In genomic region chr2:134738150-134738865, GRCh38 we compare ENCODE assay signal across 21 cellular contexts. TPM values are rescaled to one million over a fixed set of nuclear protein-coding genes. Genes with fewer than 3 reads are reported as not detected.
DNase-seq lines count a peak whose midpoint lies in the region; ATAC-seq, FAIRE-seq and TF ChIP-seq lines count a peak whose summit lies in the region.
"Had no signal": no experiment of that assay in that cellular context is flagged by ENCODE, and none has a peak within 500 bp of the region (broad histone marks: within the 10 kb centered on the region; RNA-seq: fewer than 3 reads in every experiment).

No MANE protein-coding gene starts in this region.

- 0% methylated on average over 2 of the region's 2 CpGs for WGBS in HepG2 (ENCODE audit: low lambda C conversion rate)
- WGBS in right lobe of liver (ENCODE audit: insufficient coverage, low coverage, low lambda C conversion rate, missing lambda C conversion rate): 64% methylated on average over 1 of the region's 2 CpGs

- peak overlapping the region; percentile 97 for H3K27ac Mint-ChIP-seq in activated B cell treated with CpG ODN at 0.5 μM for 24 hours
- H3K27ac Mint-ChIP-seq: activated naive CD4-positive, alpha-beta T cell treated with anti-CD3 and anti-CD28 coated beads, Interleukin-2, amount 50 U/mL, for 24 hours; activated T-cell treated with anti-CD3 and anti-CD28 coated beads, Interleukin-2, amount 50 U/mL, for 72 hours; endodermal cell had no signal

- TF ChIP-seq EP300 in HepG2 (IDR thresholded peaks at IDR 0.05; ENCODE audit: low read depth in 2 of 2, low read length in 2 of 2): no peak
- TF ChIP-seq EP300 in HepG2 (CRISPR knock-in tag; IDR thresholded peaks at IDR 0.05; ENCODE audit: borderline replicate concordance): no peak

- no peaks in the 10 kb centered on the region for H3K36me3 Mint-ChIP-seq in activated B cell treated with CpG ODN at 0.5 μM for 24 hours (ENCODE audit: low read depth)
- H3K36me3 Mint-ChIP-seq: activated naive CD4-positive, alpha-beta T cell treated with anti-CD3 and anti-CD28 coated beads, Interleukin-2, amount 50 U/mL, for 24 hours had no signal

- H3K27ac ChIP-seq in HepG2 (ENCODE audit: extremely low read length, insufficient read depth, low read length) (no peak overlapping the region), right lobe of liver (no peak overlapping the region)
- H3K27ac ChIP-seq: A549, ascending aorta, BLaER1 had no signal

- H3K9me3 Mint-ChIP-seq in activated B cell treated with CpG ODN at 0.5 μM for 24 hours: no peaks in the 10 kb centered on the region
- H3K9me3 Mint-ChIP-seq: activated naive CD4-positive, alpha-beta T cell treated with anti-CD3 and anti-CD28 coated beads, Interleukin-2, amount 50 U/mL, for 24 hours; activated T-cell treated with anti-CD3 and anti-CD28 coated beads, Interleukin-2, amount 50 U/mL, for 72 hours; endodermal cell had no signal

- DNase-seq in HepG2 (ENCODE audit: low spot score): no peak
- DNase-seq in right lobe of liver: no peak
- no peak for DNase-seq in activated B cell treated with CpG ODN at 0.5 μM for 24 hours
- peak; percentile 10 for DNase-seq in iris pigment epithelial cell (ENCODE audit: low read depth)
- no peak for DNase-seq in NCI-H1694 (lab: John Stamatoyannopoulos, UW)
- no peak for DNase-seq in HuH-7.5 (ENCODE audit: low spot score)
- DNase-seq in NCI-H2029 treated with DMSO at 0.1 percent for 48 hours (lab: John Stamatoyannopoulos, UW): no peak
- DNase-seq: activated T-cell treated with anti-CD3 and anti-CD28 coated beads, Interleukin-2, amount 50 U/mL, for 72 hours; endodermal cell; GF-D8; GOT3; heart left ventricle; NCI-H1105; NCI-H2107; retina had no signal

- no peaks in the 10 kb centered on the region for H3K27me3 Mint-ChIP-seq in activated B cell treated with CpG ODN at 0.5 μM for 24 hours

- no peaks in the 10 kb centered on the region for H3K4me1 ChIP-seq in HepG2 (ENCODE audit: insufficient read depth, low read length)
- H3K4me1 ChIP-seq in right lobe of liver: no peaks in the 10 kb centered on the region
- H3K4me1 ChIP-seq: A549, ascending aorta had no signal

- CTCF ChIA-PET in HepG2 (lab: Yijun Ruan, JAX; ENCODE audit: low intra/inter-chr PET ratio, low total read pairs) (no interaction called here), activated B cell treated with CpG ODN at 0.5 μM for 24 hours (lab: Charles Lee) (interaction anchor here (2.1 kb wide), 1 partner anchor 287 kb away, joined by 8 read pairs; no protein-coding TSS in a partner anchor)

- peak overlapping the region; percentile 48 for H3K4me3 Mint-ChIP-seq in activated B cell treated with CpG ODN at 0.5 μM for 24 hours
- H3K4me3 Mint-ChIP-seq: activated naive CD4-positive, alpha-beta T cell treated with anti-CD3 and anti-CD28 coated beads, Interleukin-2, amount 50 U/mL, for 24 hours; activated T-cell treated with anti-CD3 and anti-CD28 coated beads, Interleukin-2, amount 50 U/mL, for 72 hours; endodermal cell had no signal

- H3K4me2 ChIP-seq in HepG2 (ENCODE audit: low read depth, low read length): no peak overlapping the region
- H3K4me2 ChIP-seq: A549 had no signal

- peaks cover 72% of the 10 kb centered on the region for H3K4me1 Mint-ChIP-seq in activated B cell treated with CpG ODN at 0.5 μM for 24 hours
- H3K4me1 Mint-ChIP-seq: activated naive CD4-positive, alpha-beta T cell treated with anti-CD3 and anti-CD28 coated beads, Interleukin-2, amount 50 U/mL, for 24 hours; endodermal cell had no signal

- H3K9me3 ChIP-seq in HepG2 (ENCODE audit: low read length): no peaks in the 10 kb centered on the region
- no peaks in the 10 kb centered on the region for H3K9me3 ChIP-seq in right lobe of liver
- H3K9me3 ChIP-seq: A549, ascending aorta, BLaER1, heart left ventricle had no signal

- H2AFZ ChIP-seq in HepG2 (ENCODE audit: low read length): no peak overlapping the region

- intact Hi-C loops in HepG2 (cut with micrococcal nuclease; ENCODE audit: unreplicated experiment) (no loop called here), right lobe of liver (cut with DNase I) (no loop called here), activated B cell treated with CpG ODN at 0.5 μM for 24 hours (cut with micrococcal nuclease) (loop anchor here (10.0 kb wide), 4 partner anchors 316 to 796 kb away; partner anchors contain the start of genes R3HDM1, RAB3GAP1 and ZRANB3)

- H3K36me3 ChIP-seq in HepG2 (replicated peaks in 1 of 2; ENCODE audit: control insufficient read depth in 1 of 2, insufficient read depth in 2 of 2, low read length in 2 of 2) (no peaks in the 10 kb centered on the region), right lobe of liver (no peaks in the 10 kb centered on the region)
- H3K36me3 ChIP-seq: ascending aorta, BLaER1, heart left ventricle had no signal

- POLR2A ChIA-PET in HepG2 (lab: Yijun Ruan, JAX) (no interaction called here), activated B cell treated with CpG ODN at 0.5 μM for 24 hours (lab: Charles Lee) (interaction anchor here (0.5 to 3.9 kb wide), 6 partner anchors 19 to 314 kb away, joined by 3 to 37 read pairs (median 13); partner anchors contain the start of genes CCNT2, RAB3GAP1 and TMEM163)

- no peaks in the 10 kb centered on the region for H4K20me1 ChIP-seq in HepG2 (ENCODE audit: insufficient read depth, low read length)
- H4K20me1 ChIP-seq: BLaER1 had no signal

- no peak overlapping the region for H3K4me3 ChIP-seq in HepG2 (replicated peaks in 1 of 3; ENCODE audit: insufficient read depth in 1 of 3, low read depth in 2 of 3, low read length in 3 of 3)
- no peak overlapping the region for H3K4me3 ChIP-seq in right lobe of liver
- H3K4me3 ChIP-seq: A549, ascending aorta, BLaER1, heart left ventricle had no signal

- H3K9ac ChIP-seq in HepG2 (ENCODE audit: insufficient read depth, low read depth, low read length): no peak overlapping the region
- H3K9ac ChIP-seq: BLaER1 had no signal

- ATAC-seq in HepG2: peak; percentile 74
- ATAC-seq in right lobe of liver: no peak
- no peak for ATAC-seq in activated B cell treated with CpG ODN at 0.5 μM for 24 hours (ENCODE audit: low read depth)
- no peak for ATAC-seq in esophagus mucosa
- ATAC-seq: A549; activated T-cell treated with anti-CD3 and anti-CD28 coated beads, Interleukin-2, amount 50 U/mL, for 72 hours; heart left ventricle had no signal

- no peak for FAIRE-seq in HepG2 (lab: Jason Lieb, UNC)
- FAIRE-seq: A549 had no signal

- TF ChIP-seq POLR2A in HepG2 (IDR thresholded peaks at IDR 0.05; ENCODE audit: insufficient read depth in 1 of 2, low read depth in 2 of 2, low read length in 2 of 2) (no peak), right lobe of liver (IDR thresholded peaks at IDR 0.05) (no peak)

- no TSS peak for BruUV-seq in HepG2 (replicated peaks; lab: Mats Ljungman, UMichigan)

- TF ChIP-seq RAD21 in HepG2 (CRISPR knock-in tag; IDR thresholded peaks at IDR 0.05): no peak

- no peaks in the 10 kb centered on the region for H3K79me2 ChIP-seq in HepG2 (ENCODE audit: insufficient read depth, low read length)

- 0 out of 5 replicates have a peak, but pooled peaks cover 0 to 9% of the 10 kb centered on the region in 2 experiments for H3K27me3 ChIP-seq in HepG2 (ENCODE audit: control insufficient read depth in 1 of 2, insufficient read depth in 2 of 2, low read length in 2 of 2)
- no peaks in the 10 kb centered on the region for H3K27me3 ChIP-seq in right lobe of liver
- H3K27me3 ChIP-seq: ascending aorta, BLaER1 had no signal

- in situ Hi-C loops in HepG2 (cut with HindIII; ENCODE audit: extremely low pct_ligation_motif_present, low pct_unique_long_range_greater_than_20kb): no loop called here

- TF ChIP-seq CTCF in HepG2 (CRISPR knock-in tag; IDR thresholded peaks at IDR 0.05) (no peak), right lobe of liver (IDR thresholded peaks at IDR 0.05) (no peak), activated B cell treated with CpG ODN at 0.5 μM for 24 hours (IDR thresholded peaks at IDR 0.05) (no peak)

TF ChIP-seq in HepG2, 621 proteins besides CTCF, POLR2A, EP300 and RAD21:
- TF ChIP-seq ZNF780A (CRISPR knock-in tag; IDR thresholded peaks at IDR 0.05) (no peak), MAX (IDR thresholded peaks at IDR 0.05) (no peak), NFIC (IDR thresholded peaks at IDR 0.05; ENCODE audit: low read length) (no peak)

RNA-seq across cellular contexts. Expression of gene TMEM163, which starts 19.5 kb away (rescaled TPM):
- total RNA-seq in HepG2 (2016; rRNA removed; fragmentation: Illumina TruSeq; extraction: Trizol) (not detected in 2 replicates), right lobe of liver (under 1 TPM in 3 of 6 experiments, not detected in 3; 0.06 to 0.20 (median 0.07) TPM), activated B cell treated with CpG ODN at 0.5 μM for 24 hours (4.4 and 6.0 TPM in 2 replicates), esophagus mucosa (0.20 TPM)
- total RNA-seq in HepG2 (2016; cell fraction: cytosol; rRNA removed; fragmentation: Illumina TruSeq; extraction: Trizol; ENCODE audit: low read depth): not detected in 2 replicates
- total RNA-seq in HepG2 (2016; cell fraction: insoluble cytoplasmic fraction; rRNA removed; fragmentation: Illumina TruSeq; extraction: Trizol): not detected in 2 replicates
- total RNA-seq in HepG2 (2016; cell fraction: membrane; rRNA removed; fragmentation: Illumina TruSeq; extraction: Trizol): not detected in 2 replicates
- not detected in 2 replicates for total RNA-seq in HepG2 (2016; cell fraction: nucleus; rRNA removed; fragmentation: Illumina TruSeq; extraction: Trizol)
- 0.05 TPM in 1 of 2 replicates, not detected in the other for polyA plus RNA-seq in HepG2 (2011; rRNA removed)
- not detected in 2 replicates for polyA plus RNA-seq in HepG2 (2011; cell fraction: cytosol; rRNA removed)
- not detected in 2 replicates for polyA plus RNA-seq in HepG2 (2011; cell fraction: nucleus; rRNA removed)
- polyA plus RNA-seq in HepG2 (2012): 0.09 TPM in 1 of 2 replicates, not detected in the other
- not detected in 2 replicates for polyA plus RNA-seq in HepG2 (2016; cell fraction: cytosol; fragmentation: Illumina TruSeq; extraction: Trizol; ENCODE audit: low read depth)
- not detected in 2 replicates for polyA plus RNA-seq in HepG2 (2016; cell fraction: insoluble cytoplasmic fraction; fragmentation: Illumina TruSeq; extraction: Trizol; ENCODE audit: low read depth)
- not detected in 2 replicates for polyA plus RNA-seq in HepG2 (2016; cell fraction: membrane; fragmentation: Illumina TruSeq; extraction: Trizol; ENCODE audit: low read depth)
- polyA plus RNA-seq in HepG2 (2016; cell fraction: nucleus; fragmentation: Illumina TruSeq; extraction: Trizol; ENCODE audit: insufficient read depth, low read depth): not detected in 2 replicates
- not detected in 2 replicates for polyA minus RNA-seq in HepG2 (2011; rRNA and poly(A)+ RNA removed; ENCODE audit: low replicate concordance)
- polyA minus RNA-seq in HepG2 (2011; cell fraction: cytosol; rRNA and poly(A)+ RNA removed): not detected in 2 replicates
- not detected in 2 replicates for polyA minus RNA-seq in HepG2 (2011; cell fraction: nucleus; rRNA and poly(A)+ RNA removed)
- total RNA-seq: ascending aorta, NCI-H460 had no signal
- polyA plus RNA-seq: A549 had no signal
